In genomic region chr12:12286441-12286840, GRCh38 we compare ENCODE assay signal across 1 cellular context.
TF ChIP-seq lines count a peak whose summit lies in the region.

No MANE protein-coding gene starts in this region.

TF ChIP-seq in HEK293, 187 proteins besides CTCF, POLR2A, EP300 and RAD21 (continued from another document):
- TF ChIP-seq PBX3 (CRISPR knock-in tag; IDR thresholded peaks at IDR 0.05) = no peak
- no peak for TF ChIP-seq ZNF843 (tag by site-specific recombination; IDR thresholded peaks at IDR 0.05)
- TF ChIP-seq ZNF426 (tag by site-specific recombination; IDR thresholded peaks at IDR 0.05) = peak; percentile 65
- TF ChIP-seq, protein P1, sequence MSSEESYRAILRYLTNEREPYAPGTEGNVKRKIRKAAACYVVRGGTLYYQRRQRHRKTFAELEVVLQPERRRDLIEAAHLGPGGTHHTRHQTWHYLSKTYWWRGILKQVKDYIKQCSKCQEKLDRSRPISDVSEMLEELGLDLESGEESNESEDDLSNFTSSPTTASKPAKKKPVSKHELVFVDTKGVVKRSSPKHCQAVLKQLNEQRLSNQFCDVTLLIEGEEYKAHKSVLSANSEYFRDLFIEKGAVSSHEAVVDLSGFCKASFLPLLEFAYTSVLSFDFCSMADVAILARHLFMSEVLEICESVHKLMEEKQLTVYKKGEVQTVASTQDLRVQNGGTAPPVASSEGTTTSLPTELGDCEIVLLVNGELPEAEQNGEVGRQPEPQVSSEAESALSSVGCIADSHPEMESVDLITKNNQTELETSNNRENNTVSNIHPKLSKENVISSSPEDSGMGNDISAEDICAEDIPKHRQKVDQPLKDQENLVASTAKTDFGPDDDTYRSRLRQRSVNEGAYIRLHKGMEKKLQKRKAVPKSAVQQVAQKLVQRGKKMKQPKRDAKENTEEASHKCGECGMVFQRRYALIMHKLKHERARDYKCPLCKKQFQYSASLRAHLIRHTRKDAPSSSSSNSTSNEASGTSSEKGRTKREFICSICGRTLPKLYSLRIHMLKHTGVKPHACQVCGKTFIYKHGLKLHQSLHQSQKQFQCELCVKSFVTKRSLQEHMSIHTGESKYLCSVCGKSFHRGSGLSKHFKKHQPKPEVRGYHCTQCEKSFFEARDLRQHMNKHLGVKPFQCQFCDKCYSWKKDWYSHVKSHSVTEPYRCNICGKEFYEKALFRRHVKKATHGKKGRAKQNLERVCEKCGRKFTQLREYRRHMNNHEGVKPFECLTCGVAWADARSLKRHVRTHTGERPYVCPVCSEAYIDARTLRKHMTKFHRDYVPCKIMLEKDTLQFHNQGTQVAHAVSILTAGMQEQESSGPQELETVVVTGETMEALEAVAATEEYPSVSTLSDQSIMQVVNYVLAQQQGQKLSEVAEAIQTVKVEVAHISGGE (tag by site-specific recombination; conservative IDR thresholded peaks at IDR 0.05; ENCODE audit: low read depth) = peak; percentile 61; the same call in 1 of the 2 replicates
- no peak for TF ChIP-seq ZNF423 (tag by site-specific recombination; IDR thresholded peaks at IDR 0.05)
- TF ChIP-seq ZNF2 (tag by site-specific recombination; IDR thresholded peaks at IDR 0.05) = no peak
- TF ChIP-seq ZNF629 (tag by site-specific recombination; IDR thresholded peaks at IDR 0.05) = no peak
- TF ChIP-seq ZNF112 (tag by site-specific recombination; IDR thresholded peaks at IDR 0.05) = no peak
- TF ChIP-seq ZNF175 (tag by site-specific recombination; IDR thresholded peaks at IDR 0.05) = no peak
- no peak for TF ChIP-seq ZNF24 (tag by site-specific recombination; IDR thresholded peaks at IDR 0.05)
- TF ChIP-seq SP3 (tag by site-specific recombination; IDR thresholded peaks at IDR 0.05) = no peak
- 0 out of 2 replicates have a peak, but pooled peaks have one; percentile 20 for TF ChIP-seq ZBTB21 (tag by site-specific recombination; IDR thresholded peaks at IDR 0.05)
- no peak for TF ChIP-seq ZNF121 (tag by site-specific recombination; IDR thresholded peaks at IDR 0.05)
- TF ChIP-seq ZNF664 (tag by site-specific recombination; IDR thresholded peaks at IDR 0.05) = no peak
- TF ChIP-seq ZNF510 (tag by site-specific recombination; IDR thresholded peaks at IDR 0.05; ENCODE audit: insufficient replicate concordance) = peak; percentile 52
- TF ChIP-seq, protein P2, sequence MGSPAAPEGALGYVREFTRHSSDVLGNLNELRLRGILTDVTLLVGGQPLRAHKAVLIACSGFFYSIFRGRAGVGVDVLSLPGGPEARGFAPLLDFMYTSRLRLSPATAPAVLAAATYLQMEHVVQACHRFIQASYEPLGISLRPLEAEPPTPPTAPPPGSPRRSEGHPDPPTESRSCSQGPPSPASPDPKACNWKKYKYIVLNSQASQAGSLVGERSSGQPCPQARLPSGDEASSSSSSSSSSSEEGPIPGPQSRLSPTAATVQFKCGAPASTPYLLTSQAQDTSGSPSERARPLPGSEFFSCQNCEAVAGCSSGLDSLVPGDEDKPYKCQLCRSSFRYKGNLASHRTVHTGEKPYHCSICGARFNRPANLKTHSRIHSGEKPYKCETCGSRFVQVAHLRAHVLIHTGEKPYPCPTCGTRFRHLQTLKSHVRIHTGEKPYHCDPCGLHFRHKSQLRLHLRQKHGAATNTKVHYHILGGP (tag by site-specific recombination; IDR thresholded peaks at IDR 0.05) = no peak
- TF ChIP-seq ZBTB7A (tag by site-specific recombination; IDR thresholded peaks at IDR 0.05; ENCODE audit: low read depth) = no peak
